ENCODE assay signal across 14 cellular contexts in the genomic region with DNA sequence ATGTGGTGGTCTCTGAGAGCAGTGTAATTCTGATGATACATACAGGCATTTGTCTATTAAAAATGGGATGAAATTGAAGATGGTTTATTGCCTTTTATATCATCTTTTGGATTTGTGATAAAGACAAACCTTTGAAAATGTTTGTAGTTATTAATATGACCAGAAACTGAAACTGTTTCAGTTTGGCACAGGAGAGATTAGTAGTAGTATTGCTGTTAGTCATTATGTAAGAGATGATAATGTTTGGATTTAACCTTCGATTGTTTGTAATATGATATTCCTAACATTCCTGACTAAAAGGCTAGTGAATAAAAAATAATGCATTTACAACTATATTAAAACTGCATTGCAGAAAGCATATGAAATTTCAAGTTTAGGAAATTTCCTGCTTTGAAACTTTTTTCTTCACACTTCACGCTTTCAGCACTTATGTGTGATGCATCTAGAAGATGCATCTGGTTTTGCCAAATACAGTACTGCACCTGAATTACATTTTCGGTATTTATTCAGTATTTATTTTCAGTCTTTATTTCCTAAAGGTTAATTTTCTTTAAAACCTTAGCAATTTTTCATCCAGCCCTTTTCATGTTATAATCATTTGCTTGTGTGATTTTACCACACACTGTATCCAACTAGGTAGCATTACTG. TPM values are rescaled to one million over a fixed set of nuclear protein-coding genes. Genes with fewer than 3 reads are reported as not detected.
DNase-seq lines count a peak whose midpoint lies in the region; ATAC-seq and TF ChIP-seq lines count a peak whose summit lies in the region.
"Had no signal": no experiment of that assay in that cellular context is flagged by ENCODE, and none has a peak within 500 bp of the region (broad histone marks: within the 10 kb centered on the region; RNA-seq: fewer than 3 reads in every experiment).

No MANE protein-coding gene starts in this region.

- peak overlapping the region; percentile 6 to 71 (median 51) for H3K27ac ChIP-seq in gastrocnemius medialis

- H3K4me3 ChIP-seq in GM12865 (ENCODE audit: low read depth, low read length): no peak overlapping the region
- no peak overlapping the region for H3K4me3 ChIP-seq in gastrocnemius medialis

- H3K27ac Mint-ChIP-seq in effector memory CD8-positive, alpha-beta T cell: peak overlapping the region in 1 of 2 donors; percentile 90
- H3K27ac Mint-ChIP-seq: activated CD8-positive, alpha-beta T cell treated with anti-CD3 and anti-CD28 coated beads, Interleukin-2, amount 10 ng/mL, durations not matched to agents 7 days and 5 days; IgD-negative memory B cell had no signal

- no peaks in the 10 kb centered on the region for H3K36me3 ChIP-seq in gastrocnemius medialis

- in situ Hi-C loops in gastrocnemius medialis (cut with MboI; ENCODE audit: low sequenced_read_pairs in 4 of 4): no loop called here

- ATAC-seq in effector memory CD8-positive, alpha-beta T cell (replicated peaks): peak; percentile 43
- ATAC-seq in gastrocnemius medialis (no peak), HG02852 (IDR thresholded peaks at IDR 0.05; ENCODE audit: unreplicated experiment) (no peak)
- ATAC-seq: activated CD8-positive, alpha-beta T cell treated with anti-CD3 and anti-CD28 coated beads, Interleukin-2, amount 10 ng/mL, durations not matched to agents 7 days and 5 days had no signal

- DNase-seq in GM12865 (ENCODE audit: low read depth): peak; percentile 35
- peak; percentile 13 for DNase-seq in M059J (ENCODE audit: low read depth)
- DNase-seq in effector memory CD8-positive, alpha-beta T cell: no peak
- DNase-seq in gastrocnemius medialis: no peak
- no peak for DNase-seq in activated naive CD4-positive, alpha-beta T cell treated with anti-CD3 and anti-CD28 coated beads, Interleukin-2, amount 50 U/mL, for 16 hours
- no peak for DNase-seq in SKM-1 treated with dmso at 0.1 percent for 144 hours (lab: John Stamatoyannopoulos, UW; ENCODE audit: unreplicated experiment)
- DNase-seq: activated CD8-positive, alpha-beta T cell treated with anti-CD3 and anti-CD28 coated beads, Interleukin-2, amount 10 ng/mL, durations not matched to agents 7 days and 5 days; activated effector memory CD4-positive, alpha-beta T cell treated with anti-CD3 and anti-CD28 coated beads, Interleukin-2, amount 50 U/mL, for 16 hours; caudate nucleus; glutamatergic neuron; NCI-H1436; SK-N-SH had no signal

- peaks cover 31 to 60% of the 10 kb centered on the region in 2 donors for H3K4me1 Mint-ChIP-seq in effector memory CD8-positive, alpha-beta T cell (ENCODE audit: low read depth in 2 of 2)

- H3K9me3 Mint-ChIP-seq in effector memory CD8-positive, alpha-beta T cell: peaks cover 0 to 2% of the 10 kb centered on the region in 2 donors

- intact Hi-C loops in gastrocnemius medialis (cut with DNase I; ENCODE audit: low total_unique reads): no loop called here

- TF ChIP-seq CTCF in GM12865 (IDR thresholded peaks at IDR 0.05; ENCODE audit: insufficient read depth, low read depth, low read length, missing control alignments) (no peak), gastrocnemius medialis (IDR thresholded peaks at IDR 0.05 in 4 of 5, conservative IDR thresholded peaks at IDR 0.05 in 1 of 5) (no peak)

- H3K27me3 ChIP-seq in gastrocnemius medialis: no peaks in the 10 kb centered on the region

- H3K4me1 ChIP-seq in gastrocnemius medialis: peaks cover 64 to 69% of the 10 kb centered on the region in 2 donors

- no peaks in the 10 kb centered on the region for H3K27me3 Mint-ChIP-seq in effector memory CD8-positive, alpha-beta T cell
- H3K27me3 Mint-ChIP-seq: IgD-negative memory B cell had no signal

- peak overlapping the region; percentile 39 to 84 for H3K4me3 Mint-ChIP-seq in effector memory CD8-positive, alpha-beta T cell
- H3K4me3 Mint-ChIP-seq: activated CD8-positive, alpha-beta T cell treated with anti-CD3 and anti-CD28 coated beads, Interleukin-2, amount 10 ng/mL, durations not matched to agents 7 days and 5 days had no signal

- no peak for TF ChIP-seq POLR2A in gastrocnemius medialis (IDR thresholded peaks at IDR 0.05)

- H3K9me3 ChIP-seq in gastrocnemius medialis: no peaks in the 10 kb centered on the region
- H3K9me3 ChIP-seq: SK-N-SH had no signal

- peaks cover 3% of the 10 kb centered on the region for H3K36me3 Mint-ChIP-seq in effector memory CD8-positive, alpha-beta T cell (ENCODE audit: insufficient read depth)

RNA-seq across cellular contexts. Expression of a gene that starts 25.5 kb away (rescaled TPM):
- 32.5 and 42.0 TPM in 2 replicates for total RNA-seq in M059J (2014; rRNA removed; shearing (Covaris generic))
- total RNA-seq in gastrocnemius medialis: 10 to 100 TPM; 18.9 to 47.4 (median 25.1) TPM

Comparison
In these comparisons a context has a peak if more than half of its experiments do, and no peak if none do; other contexts are left out.
1. DNase-seq: peak in GM12865 (single experiment) and M059J (single experiment); none in effector memory CD8-positive, alpha-beta T cell (0 of 3), gastrocnemius medialis (0 of 2), activated naive CD4-positive, alpha-beta T cell treated with anti-CD3 and anti-CD28 coated beads, Interleukin-2, amount 50 U/mL, for 16 hours (single experiment) and SKM-1 treated with dmso at 0.1 percent for 144 hours (single experiment).